ENCODE assay signal across 32 cellular contexts in the genomic region with DNA sequence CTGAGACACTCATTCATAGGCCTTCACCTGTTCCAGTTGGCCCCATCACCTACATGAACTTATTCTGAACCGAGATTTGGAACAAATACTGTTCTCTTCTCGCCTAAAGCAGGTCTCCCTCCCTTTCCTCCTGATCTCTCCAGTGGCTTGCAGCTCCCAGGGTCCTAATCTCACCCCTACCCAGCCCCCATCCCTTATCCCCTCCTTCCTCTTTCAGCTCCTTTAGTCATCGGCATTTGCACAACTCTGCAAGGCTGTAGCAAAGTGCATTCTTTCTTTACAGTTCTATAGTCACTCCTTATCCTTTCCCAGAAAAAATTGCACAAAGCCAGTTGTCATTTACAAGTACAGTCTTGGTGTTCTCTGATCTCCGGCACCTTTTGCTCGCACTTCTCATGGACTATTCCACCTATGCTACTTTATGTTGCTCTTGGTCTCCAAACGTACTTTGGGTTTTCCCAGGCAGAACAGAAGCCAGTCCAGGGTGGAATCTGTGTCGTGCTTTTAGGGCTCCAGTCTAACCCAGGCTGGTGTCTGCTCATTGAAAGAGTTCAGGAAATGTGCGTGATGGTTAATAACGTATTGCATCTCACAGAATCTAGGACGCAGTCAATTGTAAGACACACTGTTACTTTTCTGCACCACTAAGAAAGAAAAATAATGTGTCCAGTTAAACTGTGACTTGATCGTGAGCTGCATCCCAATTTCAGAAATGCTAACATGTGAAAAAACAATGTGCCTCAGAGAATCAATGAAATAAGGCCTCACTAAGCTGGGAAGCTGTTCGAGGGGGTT. TPM values are rescaled to one million over a fixed set of nuclear protein-coding genes. Genes with fewer than 3 reads are reported as not detected.
DNase-seq lines count a peak whose midpoint lies in the region; ATAC-seq and TF ChIP-seq lines count a peak whose summit lies in the region.
"Had no signal": no experiment of that assay in that cellular context is flagged by ENCODE, and none has a peak within 500 bp of the region (broad histone marks: within the 10 kb centered on the region; RNA-seq: fewer than 3 reads in every experiment).

No MANE protein-coding gene starts in this region.

- no peaks in the 10 kb centered on the region for H3K36me3 Mint-ChIP-seq in GM23338 (ENCODE audit: low read depth)
- H3K36me3 Mint-ChIP-seq: stimulated activated effector memory CD8-positive, alpha-beta T cell treated with anti-CD3 and anti-CD28 coated beads, Interleukin-12 subunit alpha, Interleukin-12 subunit beta, amount 100 ng/mL, for 72 hours had no signal

- H3K4me3 Mint-ChIP-seq in GM23338, result no peak overlapping the region
- H3K4me3 Mint-ChIP-seq: stimulated activated effector memory CD8-positive, alpha-beta T cell treated with anti-CD3 and anti-CD28 coated beads, Interleukin-12 subunit alpha, Interleukin-12 subunit beta, amount 100 ng/mL, for 72 hours had no signal

- H3K27ac Mint-ChIP-seq in GM23338, result no peak overlapping the region
- H3K27ac Mint-ChIP-seq: stimulated activated effector memory CD8-positive, alpha-beta T cell treated with anti-CD3 and anti-CD28 coated beads, Interleukin-12 subunit alpha, Interleukin-12 subunit beta, amount 100 ng/mL, for 72 hours had no signal

- peak overlapping the region; percentile 51 for H3K4me2 ChIP-seq in GM23338
- H3K4me2 ChIP-seq: BLaER1 had no signal

- no peaks in the 10 kb centered on the region for H3K9me3 Mint-ChIP-seq in GM23338
- H3K9me3 Mint-ChIP-seq: stimulated activated effector memory CD8-positive, alpha-beta T cell treated with anti-CD3 and anti-CD28 coated beads, Interleukin-12 subunit alpha, Interleukin-12 subunit beta, amount 100 ng/mL, for 72 hours had no signal

- no peaks in the 10 kb centered on the region for H3F3A ChIP-seq in GM23338 (replicated peaks; ENCODE audit: low read depth)

- DNase-seq in GM23338 (ENCODE audit: low spot score), result no peak
- DNase-seq in NT2/D1 (ENCODE audit: low read depth, low spot score), result peak; percentile 39
- peak; percentile 53 for DNase-seq in iris pigment epithelial cell (ENCODE audit: low read depth)
- peak; percentile 89 for DNase-seq in renal cortical epithelial cell (ENCODE audit: low read depth)
- no peak for DNase-seq in HK-2 (ENCODE audit: unreplicated experiment)
- no peak for DNase-seq in gastrocnemius medialis
- DNase-seq in activated effector memory CD4-positive, alpha-beta T cell treated with Interleukin-2 at 50 U/mL for 16 hours, result no peak
- DNase-seq: ACHN; activated CD4-positive, CD25-positive, alpha-beta regulatory T cell treated with anti-CD3 and anti-CD28 coated beads, Interleukin-2, amount 50 U/mL, for 72 hours; activated CD8-positive, alpha-beta memory T cell treated with anti-CD3 and anti-CD28 coated beads for 24 hours; activated gamma-delta T cell treated with Interleukin-2 at 50 U/mL for 16 hours; activated T-cell treated with anti-CD3 and anti-CD28 coated beads, Interleukin-2, amount 50 U/mL, for 1 hour; colonic mucosa; COR-L47; DMS79 treated with DMSO at 0.1 percent for 48 hours; effector memory CD4-positive, alpha-beta T cell; foreskin melanocyte; hypothalamus; mucosa of descending colon; NCI-H1105 treated with DMSO at 0.1 percent for 48 hours; NCI-H2029 treated with DMSO at 0.1 percent for 48 hours; NCI-H2227 treated with DMSO at 0.1 percent for 48 hours; NCI-H69; stimulated activated CD4-positive, alpha-beta T cell treated with anti-CD3 and anti-CD28 coated beads, Interleukin-2, amount 100 ng/mL, for 48 hours; SW 1271; uterus had no signal

- ATAC-seq in GM23338, result peak; percentile 21
- ATAC-seq in HG03457 (IDR thresholded peaks at IDR 0.05; ENCODE audit: unreplicated experiment), result no peak
- ATAC-seq in gastrocnemius medialis, result no peak
- ATAC-seq: mucosa of descending colon; Right ventricle myocardium inferior; stimulated activated effector memory CD8-positive, alpha-beta T cell treated with anti-CD3 and anti-CD28 coated beads, Interleukin-12 subunit alpha, Interleukin-12 subunit beta, amount 100 ng/mL, for 72 hours had no signal

- in situ Hi-C loops in gastrocnemius medialis (cut with MboI; ENCODE audit: low sequenced_read_pairs in 4 of 4), result no loop called here

- no peak overlapping the region for H3K27ac ChIP-seq in GM23338 (ENCODE audit: low read depth)
- H3K27ac ChIP-seq in gastrocnemius medialis, result no peak overlapping the region
- H3K27ac ChIP-seq: BLaER1, colonic mucosa, prostate gland, uterus had no signal

- 0 out of 2 replicates have a peak overlapping the region, but pooled peaks have one; percentile 52 for H2AFZ ChIP-seq in GM23338

- H3K4me1 Mint-ChIP-seq in GM23338, result peaks cover 52% of the 10 kb centered on the region
- H3K4me1 Mint-ChIP-seq: stimulated activated effector memory CD8-positive, alpha-beta T cell treated with anti-CD3 and anti-CD28 coated beads, Interleukin-12 subunit alpha, Interleukin-12 subunit beta, amount 100 ng/mL, for 72 hours had no signal

- TF ChIP-seq CTCF in GM23338 (conservative IDR thresholded peaks at IDR 0.05; ENCODE audit: low read depth in 2 of 2) (no peak), gastrocnemius medialis (IDR thresholded peaks at IDR 0.05 in 4 of 5, conservative IDR thresholded peaks at IDR 0.05 in 1 of 5) (no peak)

- H3K27me3 Mint-ChIP-seq in GM23338 (ENCODE audit: insufficient read depth, low read depth, poor library complexity), result peaks cover 20% of the 10 kb centered on the region

- H4K20me1 ChIP-seq in GM23338 (replicated peaks; ENCODE audit: insufficient read depth), result no peaks in the 10 kb centered on the region
- H4K20me1 ChIP-seq: BLaER1 had no signal

- H3K4me1 ChIP-seq in GM23338 (ENCODE audit: insufficient read depth) (peaks cover 18% of the 10 kb centered on the region), NT2/D1 (ENCODE audit: insufficient read depth, insufficient read length) (peaks cover 10% of the 10 kb centered on the region), gastrocnemius medialis (no peaks in the 10 kb centered on the region)
- H3K4me1 ChIP-seq: colonic mucosa, prostate gland, uterus had no signal

- no peak overlapping the region for H3K9ac ChIP-seq in NT2/D1 (ENCODE audit: insufficient read length, low read depth)
- H3K9ac ChIP-seq: BLaER1 had no signal

- H3K36me3 ChIP-seq in GM23338 (ENCODE audit: insufficient read depth), result no peaks in the 10 kb centered on the region
- H3K36me3 ChIP-seq in NT2/D1 (ENCODE audit: insufficient read depth, insufficient read length, low read length), result no peaks in the 10 kb centered on the region
- no peaks in the 10 kb centered on the region for H3K36me3 ChIP-seq in gastrocnemius medialis
- H3K36me3 ChIP-seq: BLaER1, colonic mucosa, prostate gland, uterus had no signal

- intact Hi-C loops in gastrocnemius medialis (cut with DNase I; ENCODE audit: low total_unique reads), result no loop called here

- peaks cover 14% of the 10 kb centered on the region; the same call in 1 of the 2 replicates for H3K27me3 ChIP-seq in GM23338 (ENCODE audit: insufficient read depth)
- no peaks in the 10 kb centered on the region for H3K27me3 ChIP-seq in NT2/D1 (ENCODE audit: insufficient read depth, insufficient read length)
- no peaks in the 10 kb centered on the region for H3K27me3 ChIP-seq in gastrocnemius medialis
- H3K27me3 ChIP-seq: BLaER1, colonic mucosa, uterus had no signal

- no peaks in the 10 kb centered on the region for H3K9me3 ChIP-seq in NT2/D1 (ENCODE audit: insufficient read depth, low read length)
- no peaks in the 10 kb centered on the region for H3K9me3 ChIP-seq in gastrocnemius medialis
- H3K9me3 ChIP-seq: BLaER1, colonic mucosa, mucosa of descending colon, prostate gland, uterus had no signal

- no peaks in the 10 kb centered on the region for H3K79me2 ChIP-seq in GM23338 (replicated peaks; ENCODE audit: insufficient read depth)

- TF ChIP-seq POLR2A in gastrocnemius medialis (IDR thresholded peaks at IDR 0.05), result no peak

- H3K4me3 ChIP-seq in GM23338, result no peak overlapping the region
- H3K4me3 ChIP-seq in NT2/D1 (ENCODE audit: insufficient read length, low read depth), result no peak overlapping the region
- no peak overlapping the region for H3K4me3 ChIP-seq in gastrocnemius medialis
- H3K4me3 ChIP-seq: BLaER1, colonic mucosa, mucosa of descending colon, prostate gland, uterus had no signal

- no peaks in the 10 kb centered on the region for H3K9me2 ChIP-seq in GM23338 (ENCODE audit: insufficient read depth)

TF ChIP-seq in GM23338, 12 proteins besides CTCF, POLR2A, EP300 and RAD21 (continues in another document):
- TF ChIP-seq ZNF114 (CRISPR knock-in tag; IDR thresholded peaks at IDR 0.05), result no peak
- no peak for TF ChIP-seq STAT1 (IDR thresholded peaks at IDR 0.05; ENCODE audit: unreplicated experiment)

RNA-seq across cellular contexts. Expression of a gene that starts 1.0 kb away (rescaled TPM):
- 0.08 TPM in 1 of 2 replicates, not detected in the other for total RNA-seq in GM23338 (2014; rRNA removed; shearing (Covaris generic))
- not detected in 2 replicates for polyA plus RNA-seq in GM23338 (2016; fragmentation: Nextera tagmentation; extraction: Ambion mirVana)
- total RNA-seq in renal cortical epithelial cell (0.52 and 1.3 TPM in 2 replicates), gastrocnemius medialis (not detected)
- polyA plus RNA-seq: neural cell had no signal

Comparison
In these comparisons a context has a peak if more than half of its experiments do, and no peak if none do; other contexts are left out.
1. DNase-seq: peak in NT2/D1 (single experiment), iris pigment epithelial cell (single experiment) and renal cortical epithelial cell (single experiment); none in GM23338 (single experiment), HK-2 (single experiment), gastrocnemius medialis (0 of 2) and activated effector memory CD4-positive, alpha-beta T cell treated with Interleukin-2 at 50 U/mL for 16 hours (single experiment).